8 cellular contexts compared by ENCODE assay signal in genomic region chr1:170457325-170458050, GRCh38.
DNase-seq lines count a peak whose midpoint lies in the region; ATAC-seq, FAIRE-seq and TF ChIP-seq lines count a peak whose summit lies in the region.
"Not testable (repeated sequence)": the region's sequence is repeated elsewhere in the genome, so short reads cannot be mapped to it uniquely, and the experiment has no call there.

No MANE protein-coding gene starts in this region.

- H3K9ac ChIP-seq in HUES6 (ENCODE audit: low read length), result peak overlapping the region; percentile 3

- not testable (repeated sequence) for H3K27ac ChIP-seq in HUES6 (ENCODE audit: low read depth, low read length); heart right ventricle; lower lobe of right lung

- not testable (repeated sequence) for H3K36me3 ChIP-seq in HUES6 (ENCODE audit: control insufficient read depth, insufficient read depth, low read length); bronchial epithelial cell (ENCODE audit: control insufficient read depth, insufficient read depth, low read length); heart right ventricle; lower lobe of right lung

- DNase-seq in DMS53 treated with DMSO at 0.1 percent for 48 hours (lab: John Stamatoyannopoulos, UW; ENCODE audit: unreplicated experiment) (peak; percentile 60), NCI-H82 (lab: John Stamatoyannopoulos, UW) (peak; percentile 63), bronchial epithelial cell (ENCODE audit: low read depth) (peak; percentile 7), heart right ventricle (peak; percentile 5 to 19), lower lobe of right lung (peak; percentile 80)
- peak; percentile 13 to 19 for DNase-seq in activated CD4-positive, alpha-beta T cell treated with anti-CD3 and anti-CD28 coated beads, Interleukin-2, amount 50 U/mL, for 48 hours
- peak; percentile 7 for DNase-seq in stimulated activated naive CD8-positive, alpha-beta T cell treated with anti-CD3 and anti-CD28 coated beads, Interleukin-15, Interleukin-2, amounts not matched to agents 100 U/mL and 50 U/mL, for 24 hours

- not testable (repeated sequence) for H3K4me3 ChIP-seq in HUES6 (ENCODE audit: low read depth, low read length); bronchial epithelial cell (ENCODE audit: low read depth, low read length); heart right ventricle; lower lobe of right lung

- not testable (repeated sequence) for TF ChIP-seq CTCF in bronchial epithelial cell (IDR thresholded peaks at IDR 0.05; ENCODE audit: insufficient read depth, low read length, severe bottlenecking)
- TF ChIP-seq CTCF in heart right ventricle (IDR thresholded peaks at IDR 0.05) (peak in 3 of 9 donors; percentile 23 to 33 (median 31)), lower lobe of right lung (IDR thresholded peaks at IDR 0.05) (peak; percentile 20)

- peaks cover 10% of the 10 kb centered on the region; the same call in 1 of the 2 replicates for H3K4me1 ChIP-seq in HUES6 (ENCODE audit: control insufficient read depth, insufficient read depth, low read length)
- not testable (repeated sequence) for H3K4me1 ChIP-seq in heart right ventricle, lower lobe of right lung

- ATAC-seq in heart right ventricle; stimulated activated naive CD8-positive, alpha-beta T cell treated with anti-CD3 and anti-CD28 coated beads, Interleukin-15, Interleukin-2, amounts not matched to agents 100 U/mL and 50 U/mL, for 24 hours: not testable (repeated sequence)
- peak; percentile 90 to 96 for ATAC-seq in lower lobe of right lung

- intact Hi-C loops in heart right ventricle (cut with DNase I); lower lobe of right lung (cut with DNase I): not testable (repeated sequence)

- not testable (repeated sequence) for H3K9me3 ChIP-seq in HUES6 (ENCODE audit: control insufficient read depth, insufficient read depth, low read depth, low read length); lower lobe of right lung
- H3K9me3 ChIP-seq in heart right ventricle, result peaks cover 0 to 27% (median 0%) of the 10 kb centered on the region in 11 donors

- H3K27me3 ChIP-seq in HUES6 (ENCODE audit: control insufficient read depth, insufficient read depth, low read length); bronchial epithelial cell (ENCODE audit: control insufficient read depth, insufficient read depth, low read length); heart right ventricle; lower lobe of right lung (ENCODE audit: low read depth): not testable (repeated sequence)

- 89 to 92% methylated on average over 5 of the region's 5 CpGs for WGBS in heart right ventricle, 2 donors

- not testable (repeated sequence) for FAIRE-seq in bronchial epithelial cell (lab: Jason Lieb, UNC)

Comparison
In these comparisons a context has a peak if more than half of its experiments do, and no peak if none do; other contexts are left out.
1. DNase-seq: peak in every context shown above with its lines; median percentile 80 in lower lobe of right lung; 63 in NCI-H82; 60 in DMS53 treated with DMSO at 0.1 percent for 48 hours; 16 in activated CD4-positive, alpha-beta T cell treated with anti-CD3 and anti-CD28 coated beads, Interleukin-2, amount 50 U/mL, for 48 hours; 12 in heart right ventricle; 7 in bronchial epithelial cell; 7 in stimulated activated naive CD8-positive, alpha-beta T cell treated with anti-CD3 and anti-CD28 coated beads, Interleukin-15, Interleukin-2, amounts not matched to agents 100 U/mL and 50 U/mL, for 24 hours.